In the genomic region with DNA sequence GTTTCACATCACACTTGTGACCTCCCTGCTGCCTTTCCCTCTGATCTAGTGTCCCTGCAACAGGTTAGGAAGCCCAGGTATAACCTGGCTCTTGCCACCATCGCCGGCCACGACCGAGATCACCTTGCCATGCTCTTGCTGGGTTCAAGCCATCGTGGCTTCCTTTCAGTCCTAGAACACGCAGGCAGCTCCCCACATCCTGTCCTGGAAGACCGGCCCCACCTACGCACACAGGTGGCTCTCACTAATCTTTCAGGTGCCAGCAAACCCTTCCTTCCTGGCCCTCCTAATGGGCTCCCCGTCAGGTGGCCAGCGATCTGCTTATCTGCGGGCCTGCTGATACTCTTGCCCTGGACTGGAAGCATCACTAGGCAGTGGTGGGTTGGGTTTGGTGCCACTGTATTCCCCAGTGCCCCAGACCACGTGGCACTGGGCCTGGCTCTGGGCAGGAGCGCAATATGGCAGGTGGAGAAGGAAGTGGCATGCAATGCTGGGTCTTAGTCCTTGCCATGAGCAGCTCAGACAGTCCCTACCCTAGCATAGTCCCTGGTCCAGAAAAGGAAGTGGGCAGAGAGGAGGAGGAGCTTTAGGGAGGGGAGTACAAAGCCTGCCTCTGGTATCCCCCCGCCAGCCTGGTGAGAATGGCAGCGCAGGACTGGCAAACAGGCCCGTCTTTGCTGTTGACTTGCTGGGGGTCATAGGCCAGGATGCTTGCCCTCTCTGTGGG, we compare ENCODE assay signal across 13 cellular contexts. TPM values are rescaled to one million over a fixed set of nuclear protein-coding genes. Genes with fewer than 3 reads are reported as not detected.
DNase-seq lines count a peak whose midpoint lies in the region; ATAC-seq and TF ChIP-seq lines count a peak whose summit lies in the region.
"Had no signal": no experiment of that assay in that cellular context is flagged by ENCODE, and none has a peak within 500 bp of the region (broad histone marks: within the 10 kb centered on the region; RNA-seq: fewer than 3 reads in every experiment).

No MANE protein-coding gene starts in this region.

- no peak for ATAC-seq in Right ventricle myocardium superior (ENCODE audit: poor library complexity)
- ATAC-seq in aorta (ENCODE audit: low FRiP score), result peak; percentile 8
- ATAC-seq in GM21576 (IDR thresholded peaks at IDR 0.05; ENCODE audit: unreplicated experiment), result no peak
- no peak for ATAC-seq in GM18867 (IDR thresholded peaks at IDR 0.05; ENCODE audit: unreplicated experiment)

- H3K4me2 ChIP-seq in hepatocyte, result peak overlapping the region; percentile 65
- H3K4me2 ChIP-seq: KMS-11 had no signal

- intact Hi-C loops in left ventricle myocardium inferior (cut with micrococcal nuclease), result no loop called here
- intact Hi-C loops in Right ventricle myocardium superior (cut with DNase I), result no loop called here
- intact Hi-C loops in aorta (cut with DNase I), result no loop called here

- H3K9me3 ChIP-seq in left ventricle myocardium inferior (replicated peaks), result no peaks in the 10 kb centered on the region
- H3K9me3 ChIP-seq in WERI-Rb-1 (ENCODE audit: severe bottlenecking), result no peaks in the 10 kb centered on the region
- no peaks in the 10 kb centered on the region for H3K9me3 ChIP-seq in hepatocyte (ENCODE audit: low read depth)
- no peaks in the 10 kb centered on the region for H3K9me3 ChIP-seq in aorta (ENCODE audit: control insufficient read depth, low read length)

- H2AFZ ChIP-seq in hepatocyte, result no peak overlapping the region

- 92% methylated on average over 16 of the region's 16 CpGs for WGBS in hepatocyte (ENCODE audit: low lambda C conversion rate, missing lambda C conversion rate)
- 89% methylated on average over 16 of the region's 16 CpGs for WGBS in aorta, 2 donors

- peak overlapping the region; percentile 49 for H3K4me3 ChIP-seq in left ventricle myocardium inferior
- H3K4me3 ChIP-seq in WERI-Rb-1 (ENCODE audit: low read depth, low read length), result no peak overlapping the region
- H3K4me3 ChIP-seq in hepatocyte, result no peak overlapping the region
- H3K4me3 ChIP-seq in aorta (ENCODE audit: low read length in 2 of 2), result no peak overlapping the region

- H3K9me2 ChIP-seq in hepatocyte (replicated peaks; ENCODE audit: insufficient read depth), result no peaks in the 10 kb centered on the region

- peaks cover 96% of the 10 kb centered on the region for H3K79me2 ChIP-seq in hepatocyte

- H3K27ac ChIP-seq in left ventricle myocardium inferior (replicated peaks) (peak overlapping the region; percentile 75), WERI-Rb-1 (peak overlapping the region; percentile 79), hepatocyte (peak overlapping the region; percentile 95), aorta (ENCODE audit: low read depth in 1 of 2, low read length in 2 of 2) (no peak overlapping the region)
- H3K27ac ChIP-seq: KMS-11 had no signal

- H3K36me3 ChIP-seq in left ventricle myocardium inferior (no peaks in the 10 kb centered on the region), WERI-Rb-1 (peaks cover 11% of the 10 kb centered on the region), hepatocyte (replicated peaks; ENCODE audit: insufficient read depth, low read depth) (no peaks in the 10 kb centered on the region), aorta (ENCODE audit: control insufficient read depth in 1 of 2, insufficient read depth in 2 of 2, low read length in 1 of 2) (no peaks in the 10 kb centered on the region)

- no peaks in the 10 kb centered on the region for H3K27me3 ChIP-seq in left ventricle myocardium inferior (ENCODE audit: low read depth)
- no peaks in the 10 kb centered on the region for H3K27me3 ChIP-seq in WERI-Rb-1 (ENCODE audit: insufficient read depth, low read depth, severe bottlenecking)
- H3K27me3 ChIP-seq in hepatocyte, result no peaks in the 10 kb centered on the region
- no peaks in the 10 kb centered on the region for H3K27me3 ChIP-seq in aorta (ENCODE audit: control insufficient read depth in 1 of 2, insufficient read depth in 2 of 2, low read length in 1 of 2)

- peaks cover 52% of the 10 kb centered on the region for H3K4me1 ChIP-seq in left ventricle myocardium inferior
- peaks cover 53% of the 10 kb centered on the region for H3K4me1 ChIP-seq in hepatocyte (ENCODE audit: insufficient read depth)
- no peaks in the 10 kb centered on the region for H3K4me1 ChIP-seq in aorta (ENCODE audit: control insufficient read depth in 1 of 2, insufficient read depth in 2 of 2, low read length in 2 of 2)

- no peak for TF ChIP-seq CTCF in left ventricle myocardium inferior (IDR thresholded peaks at IDR 0.05; ENCODE audit: borderline replicate concordance)
- TF ChIP-seq CTCF in WERI-Rb-1 (IDR thresholded peaks at IDR 0.05; ENCODE audit: low read depth, low read length), result no peak
- TF ChIP-seq CTCF in hepatocyte (IDR thresholded peaks at IDR 0.05; ENCODE audit: poor library complexity), result no peak

- H4K20me1 ChIP-seq in hepatocyte (ENCODE audit: insufficient read depth, poor library complexity, severe bottlenecking), result peaks cover 56% of the 10 kb centered on the region

- DNase-seq in left ventricle myocardium inferior (no peak), Right ventricle myocardium superior (no peak), WERI-Rb-1 (no peak), hepatocyte (ENCODE audit: low spot score) (no peak), aorta (no peak), AML-193 (lab: John Stamatoyannopoulos, UW) (no peak)
- DNase-seq: NCI-H446, SHP77 treated with DMSO at 0.1 percent for 48 hours had no signal

RNA-seq across cellular contexts. Expression of gene PPP1R37, which starts 11.8 kb away (rescaled TPM):
- 15.9 TPM for total RNA-seq in left ventricle myocardium inferior
- total RNA-seq in Right ventricle myocardium superior, result 13.7 TPM
- total RNA-seq in hepatocyte, result 28.1 and 30.8 TPM in 2 replicates
- polyA plus RNA-seq in hepatocyte, result 14.0 and 15.2 TPM in 2 replicates
- total RNA-seq in aorta, result 10 to 100 TPM; 12.1 to 22.7 TPM
- polyA plus RNA-seq in aorta, result 10 to 100 TPM in 1 of 2 donors, 1 to 10 TPM in 1; 7.1 to 16.8 TPM

RNA-seq across cellular contexts. Expression of gene GEMIN7, which starts 25.8 kb away (rescaled TPM):
- total RNA-seq in left ventricle myocardium inferior (15.9 TPM), Right ventricle myocardium superior (14.7 TPM), hepatocyte (48.8 and 50.7 TPM in 2 replicates), aorta (10 to 100 TPM in 1 of 2 donors, 1 to 10 TPM in 1; 8.0 to 12.3 TPM)
- polyA plus RNA-seq in hepatocyte (55.3 and 69.0 TPM in 2 replicates), aorta (10 to 100 TPM in 1 of 2 donors, 1 to 10 TPM in 1; 6.4 to 13.5 TPM)

RNA-seq across cellular contexts. Expression of gene ZNF296, which starts 28.5 kb away (rescaled TPM):
- total RNA-seq in left ventricle myocardium inferior (not detected), Right ventricle myocardium superior (0.32 TPM), hepatocyte (0.52 TPM in 1 of 2 replicates, not detected in the other), aorta (under 1 TPM; 0.19 to 0.45 TPM)
- polyA plus RNA-seq in hepatocyte (1.2 TPM in 1 of 2 replicates, not detected in the other), aorta (1 to 10 TPM in 1 of 2 donors, under 1 TPM in 1; 0.38 to 1.1 TPM)

RNA-seq across cellular contexts. Expression of gene NKPD1, which starts 56.0 kb away (rescaled TPM):
- total RNA-seq in left ventricle myocardium inferior, result 0.05 TPM
- not detected for total RNA-seq in Right ventricle myocardium superior
- 0.08 and 0.27 TPM in 2 replicates for total RNA-seq in hepatocyte
- polyA plus RNA-seq in hepatocyte, result 0.50 and 0.60 TPM in 2 replicates
- total RNA-seq in aorta, result not detected
- polyA plus RNA-seq in aorta, result under 1 TPM in 1 of 2 donors, not detected in 1; 0.05 TPM
- total RNA-seq: endothelial cell of umbilical vein, sciatic nerve had no signal

Comparison
In these comparisons a context has a peak if more than half of its experiments do, and no peak if none do; other contexts are left out.
1. H3K27ac ChIP-seq: peak in left ventricle myocardium inferior (single experiment), WERI-Rb-1 (single experiment) and hepatocyte (single experiment); none in aorta (0 of 2).